ENCODE assay signal across 19 cellular contexts in the genomic region with DNA sequence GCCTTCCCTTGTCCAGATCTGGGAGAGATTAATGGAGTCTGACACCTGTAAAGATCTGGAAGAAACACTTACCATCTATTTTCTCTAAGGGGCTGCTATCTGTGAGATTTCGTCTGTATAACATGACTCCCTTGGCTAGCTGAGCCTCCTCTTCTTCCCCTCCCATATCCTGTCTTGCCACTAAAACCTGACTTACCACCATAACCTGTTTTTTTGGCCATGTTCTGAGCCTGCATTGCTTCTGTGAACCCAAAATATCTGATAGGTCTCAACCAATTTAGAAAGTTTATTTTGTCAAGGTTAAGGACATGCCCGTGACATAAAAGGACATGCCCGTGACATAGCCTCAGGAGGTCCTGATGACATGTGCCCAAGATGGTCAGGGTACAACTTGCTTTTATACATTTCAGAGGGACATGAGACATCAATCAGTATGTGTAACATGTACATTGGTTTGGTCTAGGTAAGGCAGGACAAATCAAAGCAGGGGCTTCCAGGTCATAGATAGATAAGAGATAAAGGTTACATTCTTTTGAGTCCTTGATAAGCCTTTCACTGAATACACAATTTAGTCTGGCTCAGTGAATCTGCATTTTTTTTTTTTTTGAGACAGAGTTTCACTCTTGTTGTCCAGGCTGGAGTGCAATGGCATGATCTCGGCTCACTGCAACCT. TPM values are rescaled to one million over a fixed set of nuclear protein-coding genes. Genes with fewer than 3 reads are reported as not detected.
DNase-seq lines count a peak whose midpoint lies in the region; ATAC-seq, FAIRE-seq and TF ChIP-seq lines count a peak whose summit lies in the region.
"Had no signal": no experiment of that assay in that cellular context is flagged by ENCODE, and none has a peak within 500 bp of the region (broad histone marks: within the 10 kb centered on the region; RNA-seq: fewer than 3 reads in every experiment).

No MANE protein-coding gene starts in this region.

- peak overlapping the region; percentile 19 for H3K4me2 ChIP-seq in Loucy (ENCODE audit: low read depth, low read length, poor library complexity, severe bottlenecking)

- H3K9ac ChIP-seq in Loucy (ENCODE audit: low read depth, low read length, poor library complexity, severe bottlenecking): peak overlapping the region; percentile 4

- H3K36me3 ChIP-seq in Loucy (ENCODE audit: insufficient read depth, low read length): peaks cover 39% of the 10 kb centered on the region
- peaks cover 0 to 16% (median 5%) of the 10 kb centered on the region in 4 donors for H3K36me3 ChIP-seq in right lobe of liver
- H3K36me3 ChIP-seq in pancreas: peaks cover 0 to 7% (median 0%) of the 10 kb centered on the region in 3 donors

- WGBS in right lobe of liver (ENCODE audit: insufficient coverage, low coverage, low lambda C conversion rate, missing lambda C conversion rate): 36% methylated on average over 4 of the region's 4 CpGs
- 85 to 91% methylated on average over 4 of the region's 4 CpGs for WGBS in pancreas, 2 donors

- H3K36me3 Mint-ChIP-seq in CD14-positive monocyte (peaks cover 45 to 70% of the 10 kb centered on the region in 2 donors), endothelial cell (ENCODE audit: low read depth, unreplicated experiment) (peaks cover 56% of the 10 kb centered on the region)
- peaks cover 1% of the 10 kb centered on the region for H3K36me3 Mint-ChIP-seq in activated T-cell treated with anti-CD3 and anti-CD28 coated beads, Interleukin-2, amount 50 U/mL, for 4 hours (ENCODE audit: insufficient read depth)
- H3K36me3 Mint-ChIP-seq: CD8-positive, alpha-beta T cell had no signal

- peaks cover 11% of the 10 kb centered on the region for H4K20me1 ChIP-seq in Loucy (ENCODE audit: insufficient read depth, low read length, poor library complexity, severe bottlenecking)

- H3K9me3 Mint-ChIP-seq in CD14-positive monocyte (no peaks in the 10 kb centered on the region), endothelial cell (ENCODE audit: unreplicated experiment) (no peaks in the 10 kb centered on the region)
- H3K9me3 Mint-ChIP-seq in activated T-cell treated with anti-CD3 and anti-CD28 coated beads, Interleukin-2, amount 50 U/mL, for 4 hours: no peaks in the 10 kb centered on the region
- H3K9me3 Mint-ChIP-seq: CD8-positive, alpha-beta T cell had no signal

- H3K27me3 Mint-ChIP-seq in CD14-positive monocyte (ENCODE audit: low read depth in 3 of 3) (peaks cover 0 to 3% (median 0%) of the 10 kb centered on the region in 3 donors), endothelial cell (ENCODE audit: unreplicated experiment) (peaks cover 4% of the 10 kb centered on the region)
- no peaks in the 10 kb centered on the region for H3K27me3 Mint-ChIP-seq in activated T-cell treated with anti-CD3 and anti-CD28 coated beads, Interleukin-2, amount 50 U/mL, for 4 hours (ENCODE audit: low read depth)

- no peak for TF ChIP-seq POLR2A in right lobe of liver (IDR thresholded peaks at IDR 0.05)

- H3K4me3 ChIP-seq in Loucy (ENCODE audit: low read length, poor library complexity, severe bottlenecking) (no peak overlapping the region), right lobe of liver (no peak overlapping the region), pancreas (no peak overlapping the region)
- H3K4me3 ChIP-seq: Peyer's patch had no signal

- H3K4me1 ChIP-seq in Loucy (ENCODE audit: insufficient read depth, low read length, poor library complexity, severe bottlenecking) (peaks cover 15% of the 10 kb centered on the region), right lobe of liver (peaks cover 0 to 45% (median 15%) of the 10 kb centered on the region in 4 donors), pancreas (peaks cover 0 to under 1% (median 0%) of the 10 kb centered on the region in 3 donors)
- H3K4me1 ChIP-seq: Peyer's patch had no signal

- peaks cover 92% of the 10 kb centered on the region for H3K79me2 ChIP-seq in Loucy (ENCODE audit: insufficient read depth, low read length)

- no peak overlapping the region for H3K4me3 Mint-ChIP-seq in CD14-positive monocyte
- peak overlapping the region; percentile 42 for H3K4me3 Mint-ChIP-seq in endothelial cell (ENCODE audit: unreplicated experiment)
- no peak overlapping the region for H3K4me3 Mint-ChIP-seq in activated T-cell treated with anti-CD3 and anti-CD28 coated beads, Interleukin-2, amount 50 U/mL, for 4 hours
- H3K4me3 Mint-ChIP-seq: CD8-positive, alpha-beta T cell had no signal

- H3K4me1 Mint-ChIP-seq in CD14-positive monocyte (peaks cover 47% of the 10 kb centered on the region), endothelial cell (ENCODE audit: unreplicated experiment) (peaks cover 56% of the 10 kb centered on the region)
- no peaks in the 10 kb centered on the region for H3K4me1 Mint-ChIP-seq in activated T-cell treated with anti-CD3 and anti-CD28 coated beads, Interleukin-2, amount 50 U/mL, for 4 hours (ENCODE audit: low read depth)

- H3K9me2 ChIP-seq in Loucy (replicated peaks; ENCODE audit: low read depth, low read length): no peaks in the 10 kb centered on the region

- no peaks in the 10 kb centered on the region for H3K27me3 ChIP-seq in Loucy (ENCODE audit: insufficient read depth, low read length, poor library complexity, severe bottlenecking)
- H3K27me3 ChIP-seq in right lobe of liver: no peaks in the 10 kb centered on the region
- no peaks in the 10 kb centered on the region for H3K27me3 ChIP-seq in pancreas
- H3K27me3 ChIP-seq: Peyer's patch had no signal

- no peak overlapping the region for H2AFZ ChIP-seq in Loucy (ENCODE audit: low read length)

- peak; percentile 44 to 76 (median 61) for ATAC-seq in right lobe of liver
- ATAC-seq in HG03378 (IDR thresholded peaks at IDR 0.05; ENCODE audit: unreplicated experiment): no peak
- no peak for ATAC-seq in pancreas
- ATAC-seq in activated T-cell treated with anti-CD3 and anti-CD28 coated beads, Interleukin-2, amount 50 U/mL, for 4 hours: no peak
- ATAC-seq: CD8-positive, alpha-beta T cell; Right ventricle myocardium inferior had no signal

- H3F3A ChIP-seq in Loucy (ENCODE audit: low read depth): no peaks in the 10 kb centered on the region

- intact Hi-C loops in CD14-positive monocyte (cut with micrococcal nuclease): loop anchor here in 1 of 2 donors (10.0 kb wide), 1 partner anchor 578 kb away; no protein-coding TSS in a partner anchor
- intact Hi-C loops in right lobe of liver (cut with DNase I): no loop called here
- intact Hi-C loops in pancreas (cut with DNase I): no loop called here

- DNase-seq in CD14-positive monocyte (ENCODE audit: low spot score) (no peak), endothelial cell (ENCODE audit: low spot score) (no peak), right lobe of liver (no peak), NCI-H510A (lab: John Stamatoyannopoulos, UW) (no peak), pancreas (no peak)
- DNase-seq in activated T-cell treated with anti-CD3 and anti-CD28 coated beads, Interleukin-2, amount 50 U/mL, for 4 hours: no peak
- DNase-seq: CD8-positive, alpha-beta T cell; DMS79 treated with DMSO at 0.1 percent for 48 hours; KG1; NCI-H1048; NCI-H146; NCI-H2081; NCI-H524; Peyer's patch had no signal

- TF ChIP-seq CTCF in CD14-positive monocyte (IDR thresholded peaks at IDR 0.05): no peak
- TF ChIP-seq CTCF in Loucy (conservative IDR thresholded peaks at IDR 0.05; ENCODE audit: low read length): no peak
- TF ChIP-seq CTCF in endothelial cell (IDR thresholded peaks at IDR 0.05; ENCODE audit: unreplicated experiment): no peak
- no peak for TF ChIP-seq CTCF in right lobe of liver (IDR thresholded peaks at IDR 0.05)
- no peak for TF ChIP-seq CTCF in pancreas (IDR thresholded peaks at IDR 0.05)

- H3K9me3 ChIP-seq in Loucy (ENCODE audit: insufficient read depth, low read depth, low read length) (no peaks in the 10 kb centered on the region), right lobe of liver (no peaks in the 10 kb centered on the region), pancreas (no peaks in the 10 kb centered on the region)
- H3K9me3 ChIP-seq: Peyer's patch had no signal

- H3K27ac ChIP-seq in right lobe of liver: no peak overlapping the region
- H3K27ac ChIP-seq in pancreas: no peak overlapping the region
- H3K27ac ChIP-seq: Peyer's patch had no signal

- no peak for FAIRE-seq in pancreas (lab: Jason Lieb, UNC)
- FAIRE-seq: G401.6, H1 had no signal

- H3K27ac Mint-ChIP-seq in CD14-positive monocyte (peak overlapping the region in 4 of 7 donors; percentile 62 to 83 (median 76)), endothelial cell (ENCODE audit: unreplicated experiment) (no peak overlapping the region)
- H3K27ac Mint-ChIP-seq: CD8-positive, alpha-beta T cell had no signal

RNA-seq across cellular contexts. Expression of gene MGST2, which starts 11.4 kb away (rescaled TPM):
- polyA plus RNA-seq in CD14-positive monocyte (100 to 1,000 TPM; 153 to 221 TPM), pancreas (10 to 100 TPM; 52.8 to 60.8 TPM)
- total RNA-seq in endothelial cell (ENCODE audit: unreplicated experiment) (98.3 TPM), right lobe of liver (100 to 1,000 TPM; 105 to 125 (median 114) TPM), pancreas (10 to 100 TPM; 23.9 to 48.2 (median 30.4) TPM)
- total RNA-seq in activated T-cell treated with anti-CD3 and anti-CD28 coated beads, Interleukin-2, amount 50 U/mL, for 4 hours: 1 to 10 TPM; 1.5 to 2.2 (median 1.8) TPM

Comparison
In these comparisons a context has a peak if more than half of its experiments do, and no peak if none do; other contexts are left out.
1. ATAC-seq: peak in right lobe of liver (4 of 4); none in HG03378 (single experiment), pancreas (0 of 4) and activated T-cell treated with anti-CD3 and anti-CD28 coated beads, Interleukin-2, amount 50 U/mL, for 4 hours (0 of 2).
2. RNA of gene MGST2, which starts 11.4 kb away (total RNA-seq): 105 to 125 TPM in right lobe of liver, 98.3 TPM in endothelial cell (single experiment) and 23.9 to 48.2 TPM in pancreas; 1.5 to 2.2 TPM in activated T-cell treated with anti-CD3 and anti-CD28 coated beads, Interleukin-2, amount 50 U/mL, for 4 hours; every median in the first group is over 4 times any median in the second.